In the genomic region with DNA sequence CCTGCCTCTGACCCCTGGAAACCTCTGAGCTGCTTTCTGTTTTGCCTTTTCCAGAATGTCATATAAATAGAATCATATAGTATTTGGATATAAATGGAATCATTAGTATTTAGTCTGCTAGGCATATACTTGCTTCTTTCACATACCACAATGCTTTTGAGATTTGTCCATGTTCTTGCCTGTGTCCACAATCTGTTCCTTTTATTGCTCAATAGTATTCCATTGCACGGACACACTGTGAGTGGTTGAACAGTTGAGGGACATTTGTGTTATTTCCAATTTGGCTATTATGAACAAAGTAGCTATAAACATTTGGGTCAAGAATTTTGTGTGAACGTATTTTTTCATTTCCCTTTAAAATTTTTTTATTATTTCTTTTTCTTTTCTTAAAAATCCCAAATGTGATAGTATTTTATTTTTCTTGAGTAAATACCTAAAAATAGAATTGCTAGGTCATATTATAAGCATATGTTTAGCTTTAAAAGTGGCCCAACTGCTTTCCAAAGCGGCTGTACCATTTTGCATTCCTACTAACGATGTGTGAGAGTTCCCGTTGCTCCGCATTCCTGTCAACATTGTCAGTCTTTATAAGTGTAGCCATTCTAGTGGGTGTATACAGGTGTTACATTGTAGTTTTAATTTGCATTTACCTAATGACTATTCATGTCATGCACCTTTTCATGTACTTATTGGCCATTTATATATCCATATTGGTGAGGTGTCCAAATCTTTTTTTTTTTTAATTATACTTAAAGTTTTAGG, we compare ENCODE assay signal across 1 cellular context.
TF ChIP-seq lines count a peak whose summit lies in the region.

No MANE protein-coding gene starts in this region.

TF ChIP-seq in IMR-90, 13 proteins besides CTCF, POLR2A, EP300 and RAD21:
- TF ChIP-seq CEBPB (IDR thresholded peaks at IDR 0.05; ENCODE audit: low read depth, low read length), result peak; percentile 47
- TF ChIP-seq MAZ (IDR thresholded peaks at IDR 0.05; ENCODE audit: borderline replicate concordance, low read depth, low read length), result no peak
